In genomic region chr22:39675907-39676306, GRCh38 we compare ENCODE assay signal across 27 cellular contexts.
"Had no signal": no experiment of that assay in that cellular context is flagged by ENCODE, and none has a peak within 500 bp of the region (broad histone marks: within the 10 kb centered on the region; RNA-seq: fewer than 3 reads in every experiment).

No MANE protein-coding gene starts in this region.

- H3K4me3 Mint-ChIP-seq: activated B cell treated with CpG ODN at 0.5 μM for 24 hours; activated CD4-positive, alpha-beta T cell treated with anti-CD3 and anti-CD28 coated beads, Interleukin-2, amount 10 ng/mL, durations not matched to agents 24 days and 14 days; activated CD8-positive, alpha-beta memory T cell treated with anti-CD3 and anti-CD28 coated beads, Interleukin-2, amount 10 ng/mL, durations not matched to agents 7 days and 5 days; activated naive CD4-positive, alpha-beta T cell treated with anti-CD3 and anti-CD28 coated beads, Interleukin-2, amount 50 U/mL, for 24 hours; activated naive CD8-positive, alpha-beta T cell treated with anti-CD3 and anti-CD28 coated beads, Interleukin-2, amount 50 U/mL, for 24 hours; activated T-cell treated with anti-CD3 and anti-CD28 coated beads, Interleukin-2, amount 50 U/mL, for 24 hours; activated T-helper 1 cell treated with anti-CD3 and anti-CD28 coated beads, Interleukin-12 subunit alpha, Interleukin-12 subunit beta, Interleukin-2, Interleukin-4 antibody, amounts not matched to agents 30 ng/mL and 10 ng/mL and 1 ng/mL, durations not matched to agents 14 hours and 24 hours and 36 hours; brain; central memory CD8-positive, alpha-beta T cell had no signal

- H3K27me3 Mint-ChIP-seq: activated CD4-positive, alpha-beta T cell treated with anti-CD3 and anti-CD28 coated beads, Interleukin-2, amount 10 ng/mL, durations not matched to agents 24 days and 14 days; activated CD8-positive, alpha-beta memory T cell treated with anti-CD3 and anti-CD28 coated beads, Interleukin-2, amount 10 ng/mL, durations not matched to agents 7 days and 5 days; activated naive CD4-positive, alpha-beta T cell treated with anti-CD3 and anti-CD28 coated beads, Interleukin-2, amount 50 U/mL, for 24 hours; activated naive CD8-positive, alpha-beta T cell treated with anti-CD3 and anti-CD28 coated beads, Interleukin-2, amount 50 U/mL, for 24 hours; activated T-cell treated with anti-CD3 and anti-CD28 coated beads, Interleukin-2, amount 50 U/mL, for 24 hours; central memory CD8-positive, alpha-beta T cell had no signal

- DNase-seq: activated B cell treated with CpG ODN at 0.5 μM for 24 hours; activated CD4-positive, alpha-beta T cell treated with anti-CD3 and anti-CD28 coated beads for 1 hour; activated CD4-positive, alpha-beta T cell treated with anti-CD3 and anti-CD28 coated beads, Interleukin-2, amount 10 ng/mL, durations not matched to agents 24 days and 14 days; activated CD4-positive, alpha-beta T cell treated with anti-CD3 and anti-CD28 coated beads, Interleukin-2, amount 50 U/mL, for 48 hours; activated CD8-positive, alpha-beta memory T cell treated with anti-CD3 and anti-CD28 coated beads, Interleukin-2, amount 10 ng/mL, durations not matched to agents 7 days and 5 days; activated effector memory CD4-positive, alpha-beta T cell treated with Interleukin-2 at 50 U/mL for 16 hours; activated naive CD4-positive, alpha-beta T cell; activated naive CD8-positive, alpha-beta T cell treated with anti-CD3 and anti-CD28 coated beads, Interleukin-2, amount 50 U/mL, for 24 hours; activated T-cell treated with anti-CD3 and anti-CD28 coated beads, Interleukin-2, amount 50 U/mL, for 24 hours; amniotic stem cell; Karpas-422; NCI-H1105 treated with DMSO at 0.1 percent for 48 hours; NCI-H1436 treated with DMSO at 0.1 percent for 48 hours; NCI-H187; NCI-H2081; NCI-H2171; NCI-H2227 treated with DMSO at 0.1 percent for 48 hours; NCI-H446 treated with DMSO at 0.1 percent for 48 hours; NCI-H526 treated with DMSO at 0.1 percent for 48 hours; PC-3; SHP77 treated with DMSO at 0.1 percent for 48 hours; T-helper 2 cell; T1000 had no signal

- H3K27ac Mint-ChIP-seq: activated B cell treated with CpG ODN at 0.5 μM for 24 hours; activated CD4-positive, alpha-beta T cell treated with anti-CD3 and anti-CD28 coated beads, Interleukin-2, amount 10 ng/mL, durations not matched to agents 24 days and 14 days; activated CD8-positive, alpha-beta memory T cell treated with anti-CD3 and anti-CD28 coated beads, Interleukin-2, amount 10 ng/mL, durations not matched to agents 7 days and 5 days; activated naive CD4-positive, alpha-beta T cell treated with anti-CD3 and anti-CD28 coated beads, Interleukin-2, amount 50 U/mL, for 24 hours; activated naive CD8-positive, alpha-beta T cell treated with anti-CD3 and anti-CD28 coated beads, Interleukin-2, amount 50 U/mL, for 24 hours; activated T-cell treated with anti-CD3 and anti-CD28 coated beads, Interleukin-2, amount 50 U/mL, for 24 hours; activated T-helper 1 cell treated with anti-CD3 and anti-CD28 coated beads, Interleukin-12 subunit alpha, Interleukin-12 subunit beta, Interleukin-2, Interleukin-4 antibody, amounts not matched to agents 30 ng/mL and 10 ng/mL and 1 ng/mL, durations not matched to agents 14 hours and 24 hours and 36 hours had no signal

- ATAC-seq: activated CD8-positive, alpha-beta memory T cell treated with anti-CD3 and anti-CD28 coated beads, Interleukin-2, amount 10 ng/mL, durations not matched to agents 7 days and 5 days; activated naive CD8-positive, alpha-beta T cell treated with anti-CD3 and anti-CD28 coated beads, Interleukin-2, amount 50 U/mL, for 24 hours; PC-3 had no signal

- H3K4me1 Mint-ChIP-seq: activated B cell treated with CpG ODN at 0.5 μM for 24 hours; activated CD4-positive, alpha-beta T cell treated with anti-CD3 and anti-CD28 coated beads, Interleukin-2, amount 10 ng/mL, durations not matched to agents 24 days and 14 days; activated CD8-positive, alpha-beta memory T cell treated with anti-CD3 and anti-CD28 coated beads, Interleukin-2, amount 10 ng/mL, durations not matched to agents 7 days and 5 days; activated naive CD4-positive, alpha-beta T cell treated with anti-CD3 and anti-CD28 coated beads, Interleukin-2, amount 50 U/mL, for 24 hours; activated naive CD8-positive, alpha-beta T cell treated with anti-CD3 and anti-CD28 coated beads, Interleukin-2, amount 50 U/mL, for 24 hours had no signal
